Comparison of ENCODE assay signal across 1 cellular context in the genomic region with DNA sequence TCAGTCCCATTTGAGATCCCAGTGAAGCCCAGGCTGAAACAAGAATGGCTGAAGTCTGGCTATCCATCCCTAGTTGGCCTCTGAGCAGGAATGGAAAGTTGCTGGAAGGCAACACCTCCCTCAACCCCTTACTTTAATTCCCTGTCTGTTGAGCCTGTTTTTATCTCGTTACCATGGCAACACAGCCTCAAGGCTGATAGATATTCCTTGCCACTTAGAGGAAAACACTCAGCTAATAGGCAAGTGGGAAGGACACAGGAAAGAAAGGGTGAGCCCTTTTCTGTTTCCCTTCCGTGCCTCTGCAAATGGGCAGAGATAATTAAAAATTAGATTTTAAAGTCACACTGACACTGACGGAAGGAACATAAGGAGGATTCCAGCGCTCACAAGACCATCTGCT.
A peak's percentile ranks its signal among the peaks of the same experiment; 100 is the strongest.
TF ChIP-seq lines count a peak whose summit lies in the region.

No MANE protein-coding gene starts in this region.

TF ChIP-seq in neural cell, 6 proteins besides CTCF, POLR2A, EP300 and RAD21 (continued from another document):
- TF ChIP-seq SMC3 (conservative IDR thresholded peaks at IDR 0.05; ENCODE audit: poor library complexity): no peak
- peak; percentile 61 for TF ChIP-seq POLR2AphosphoS5 (IDR thresholded peaks at IDR 0.05)
- no peak for TF ChIP-seq EZH2 (IDR thresholded peaks at IDR 0.05; ENCODE audit: borderline replicate concordance, insufficient read depth, low read length, poor library complexity, severe bottlenecking)
- TF ChIP-seq TAF1 (IDR thresholded peaks at IDR 0.05; ENCODE audit: low read depth): no peak
